2 cellular contexts compared by ENCODE assay signal in genomic region chr7:157020514-157021070, GRCh38.
TF ChIP-seq lines count a peak whose summit lies in the region.

No MANE protein-coding gene starts in this region.

TF ChIP-seq in WTC11, 78 proteins besides CTCF, POLR2A, EP300 and RAD21:
- TF ChIP-seq ZNF317 (CRISPR knock-in tag; IDR thresholded peaks at IDR 0.05; ENCODE audit: borderline replicate concordance, low read depth), result no peak
- TF ChIP-seq, protein P1, sequence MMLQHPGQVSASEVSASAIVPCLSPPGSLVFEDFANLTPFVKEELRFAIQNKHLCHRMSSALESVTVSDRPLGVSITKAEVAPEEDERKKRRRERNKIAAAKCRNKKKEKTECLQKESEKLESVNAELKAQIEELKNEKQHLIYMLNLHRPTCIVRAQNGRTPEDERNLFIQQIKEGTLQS (CRISPR knock-in tag; conservative IDR thresholded peaks at IDR 0.05), result no peak
- TF ChIP-seq, protein P2, sequence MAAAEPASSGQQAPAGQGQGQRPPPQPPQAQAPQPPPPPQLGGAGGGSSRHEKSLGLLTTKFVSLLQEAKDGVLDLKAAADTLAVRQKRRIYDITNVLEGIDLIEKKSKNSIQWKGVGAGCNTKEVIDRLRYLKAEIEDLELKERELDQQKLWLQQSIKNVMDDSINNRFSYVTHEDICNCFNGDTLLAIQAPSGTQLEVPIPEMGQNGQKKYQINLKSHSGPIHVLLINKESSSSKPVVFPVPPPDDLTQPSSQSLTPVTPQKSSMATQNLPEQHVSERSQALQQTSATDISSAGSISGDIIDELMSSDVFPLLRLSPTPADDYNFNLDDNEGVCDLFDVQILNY (CRISPR knock-in tag; IDR thresholded peaks at IDR 0.05), result no peak
- no peak for TF ChIP-seq GTF2I (CRISPR knock-in tag; conservative IDR thresholded peaks at IDR 0.05)
TF ChIP-seq in WTC11: peak in this region for 0.

TF ChIP-seq in HepG2, 621 proteins besides CTCF, POLR2A, EP300 and RAD21:
- no peak for TF ChIP-seq ZNF615 (CRISPR knock-in tag; IDR thresholded peaks at IDR 0.05; ENCODE audit: borderline replicate concordance)
- TF ChIP-seq CBX2 (IDR thresholded peaks at IDR 0.05; ENCODE audit: low read depth, low read length), result peak; percentile 73
- TF ChIP-seq CBX2 (CRISPR knock-in tag; IDR thresholded peaks at IDR 0.05; ENCODE audit: low read depth), result no peak
- no peak for TF ChIP-seq MED1 (CRISPR knock-in tag; IDR thresholded peaks at IDR 0.05)
